ENCODE assay signal across 19 cellular contexts in the genomic region with DNA sequence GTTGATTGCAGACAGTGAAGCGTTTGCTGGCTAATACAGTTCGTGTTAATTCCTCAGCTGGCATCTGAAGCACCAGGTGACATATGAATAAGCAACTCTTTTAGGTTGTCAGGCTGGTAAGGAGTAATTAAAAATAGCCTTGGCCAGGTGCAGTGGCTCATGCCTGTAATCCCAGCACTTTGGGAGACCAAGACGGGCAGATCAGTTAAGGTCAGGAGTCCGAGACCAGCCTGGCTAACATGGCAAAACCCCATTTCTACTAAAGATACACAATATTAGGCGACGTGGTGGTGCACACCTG.
"Had no signal": no experiment of that assay in that cellular context is flagged by ENCODE, and none has a peak within 500 bp of the region (broad histone marks: within the 10 kb centered on the region; RNA-seq: fewer than 3 reads in every experiment).

No MANE protein-coding gene starts in this region.

- ATAC-seq: activated T-cell treated with anti-CD3 and anti-CD28 coated beads, Interleukin-2, amount 50 U/mL, for 72 hours; foreskin keratinocyte; heart left ventricle; left colon; naive thymus-derived CD8-positive, alpha-beta T cell had no signal

- H3K9me3 ChIP-seq: heart left ventricle, right atrium auricular region, tibial nerve, vagina had no signal

- H3K4me3 Mint-ChIP-seq: activated CD4-positive, alpha-beta T cell treated with anti-CD3 and anti-CD28 coated beads, Interleukin-2, amount 10 ng/mL, durations not matched to agents 7 days and 5 days; activated naive CD8-positive, alpha-beta T cell treated with anti-CD3 and anti-CD28 coated beads, Interleukin-2, amount 10 ng/mL, durations not matched to agents 7 days and 5 days; activated T-cell treated with anti-CD3 and anti-CD28 coated beads, Interleukin-2, amount 50 U/mL, for 72 hours; naive thymus-derived CD8-positive, alpha-beta T cell had no signal

- DNase-seq: activated CD4-positive, alpha-beta T cell treated with anti-CD3 and anti-CD28 coated beads, Interleukin-2, amount 10 ng/mL, durations not matched to agents 7 days and 5 days; activated CD8-positive, alpha-beta memory T cell treated with anti-CD3 and anti-CD28 coated beads, Interleukin-2, amount 50 U/mL, for 48 hours; activated naive CD8-positive, alpha-beta T cell treated with anti-CD3 and anti-CD28 coated beads, Interleukin-2, amount 10 ng/mL, durations not matched to agents 7 days and 5 days; activated T-cell treated with anti-CD3 and anti-CD28 coated beads, Interleukin-2, amount 50 U/mL, for 72 hours; foreskin keratinocyte; heart left ventricle; left colon; naive thymus-derived CD8-positive, alpha-beta T cell; posterior cingulate gyrus; stimulated activated CD4-positive, alpha-beta T cell treated with anti-CD3 and anti-CD28 coated beads, Interleukin-4, amount 100 ng/mL, for 24 hours; stimulated activated naive CD4-positive, alpha-beta T cell treated with Interleukin-2 at 50 U/mL for 16 hours had no signal

- H3K4me3 ChIP-seq: heart left ventricle, lung, skin epidermis, tibial nerve, vagina had no signal

- H3K36me3 ChIP-seq: heart left ventricle, right atrium auricular region, tibial nerve, vagina had no signal

- H3K27ac Mint-ChIP-seq: activated CD4-positive, alpha-beta T cell treated with anti-CD3 and anti-CD28 coated beads, Interleukin-2, amount 10 ng/mL, durations not matched to agents 7 days and 5 days; activated naive CD8-positive, alpha-beta T cell treated with anti-CD3 and anti-CD28 coated beads, Interleukin-2, amount 10 ng/mL, durations not matched to agents 7 days and 5 days; activated T-cell treated with anti-CD3 and anti-CD28 coated beads, Interleukin-2, amount 50 U/mL, for 72 hours; naive thymus-derived CD8-positive, alpha-beta T cell had no signal

- H3K27ac ChIP-seq: foreskin keratinocyte, heart left ventricle, right atrium auricular region, skin epidermis, tibial nerve, vagina had no signal

- H3K36me3 Mint-ChIP-seq: activated naive CD8-positive, alpha-beta T cell treated with anti-CD3 and anti-CD28 coated beads, Interleukin-2, amount 10 ng/mL, durations not matched to agents 7 days and 5 days; naive thymus-derived CD8-positive, alpha-beta T cell had no signal

- H3K4me1 Mint-ChIP-seq: activated CD4-positive, alpha-beta T cell treated with anti-CD3 and anti-CD28 coated beads, Interleukin-2, amount 10 ng/mL, durations not matched to agents 7 days and 5 days; activated naive CD8-positive, alpha-beta T cell treated with anti-CD3 and anti-CD28 coated beads, Interleukin-2, amount 10 ng/mL, durations not matched to agents 7 days and 5 days; naive thymus-derived CD8-positive, alpha-beta T cell had no signal

- H3K4me1 ChIP-seq: foreskin keratinocyte, right atrium auricular region, tibial nerve, vagina had no signal

- FAIRE-seq: bronchial epithelial cell, colon, endometrium had no signal

- H3K27me3 ChIP-seq: foreskin keratinocyte, heart left ventricle, right atrium auricular region, tibial nerve, vagina had no signal

- H3K9me3 Mint-ChIP-seq: activated CD4-positive, alpha-beta T cell treated with anti-CD3 and anti-CD28 coated beads, Interleukin-2, amount 10 ng/mL, durations not matched to agents 7 days and 5 days; activated naive CD8-positive, alpha-beta T cell treated with anti-CD3 and anti-CD28 coated beads, Interleukin-2, amount 10 ng/mL, durations not matched to agents 7 days and 5 days; activated T-cell treated with anti-CD3 and anti-CD28 coated beads, Interleukin-2, amount 50 U/mL, for 72 hours; naive thymus-derived CD8-positive, alpha-beta T cell had no signal
